ENCODE assay signal across 8 cellular contexts in genomic region chr14:91177073-91177796, GRCh38.
A peak's percentile ranks its signal among the peaks of the same experiment; 100 is the strongest.
DNase-seq lines count a peak whose midpoint lies in the region; ATAC-seq and TF ChIP-seq lines count a peak whose summit lies in the region.

No MANE protein-coding gene starts in this region.

- intact Hi-C loops in Caco-2 (cut with micrococcal nuclease; ENCODE audit: unreplicated experiment) = loop anchor here (1.0 kb wide), 1 partner anchor 109 kb away; no protein-coding TSS in a partner anchor
- intact Hi-C loops in activated CD4-positive, alpha-beta T cell treated with anti-CD3 and anti-CD28 coated beads for 36 hours (cut with DNase I, micrococcal nuclease) = loop anchor here (1.0 to 5.0 kb wide), 5 partner anchors 51 to 242 kb away; partner anchors contain the start of gene GPR68 (in 1 of the 2)

- H3K9me3 ChIP-seq in Caco-2 = no peaks in the 10 kb centered on the region
- H3K9me3 ChIP-seq in lung (ENCODE audit: control insufficient read depth in 2 of 2, insufficient read depth in 1 of 2, low read length in 1 of 2) = no peaks in the 10 kb centered on the region

- H3K9me3 Mint-ChIP-seq in Caco-2 (ENCODE audit: unreplicated experiment) (no peaks in the 10 kb centered on the region), HFFc6 (no peaks in the 10 kb centered on the region)
- H3K9me3 Mint-ChIP-seq in activated CD4-positive, alpha-beta T cell treated with anti-CD3 and anti-CD28 coated beads for 36 hours (ENCODE audit: low read depth) = no peaks in the 10 kb centered on the region

- H3K4me3 ChIP-seq in Caco-2 (ENCODE audit: low read depth, low read length) (no peak overlapping the region), choroid plexus epithelial cell (ENCODE audit: low read depth, low read length) (no peak overlapping the region), lung (no peak overlapping the region)

- BruUV-seq in Caco-2 (replicated peaks; lab: Mats Ljungman, UMichigan) = no TSS peak

- peak; percentile 68 to 71 for TF ChIP-seq CTCF in Caco-2 (IDR thresholded peaks at IDR 0.05; ENCODE audit: insufficient read depth in 1 of 2, low read depth in 1 of 2, low read length in 1 of 2, severe bottlenecking in 1 of 2, unreplicated experiment in 1 of 2)
- peak; percentile 95 for TF ChIP-seq CTCF in HFFc6 (IDR thresholded peaks at IDR 0.05)
- TF ChIP-seq CTCF in choroid plexus epithelial cell (conservative IDR thresholded peaks at IDR 0.05; ENCODE audit: low read depth, low read length) = peak; percentile 86
- TF ChIP-seq CTCF in lung (IDR thresholded peaks at IDR 0.05; ENCODE audit: control extremely low read depth, extremely low read depth) = peak; percentile 65

- H3K36me3 ChIP-seq in Caco-2 (ENCODE audit: control insufficient read depth, insufficient read depth, low read length) (peaks cover 2% of the 10 kb centered on the region; the same call in 1 of the 2 replicates), lung (ENCODE audit: control insufficient read depth in 2 of 2, insufficient read depth in 2 of 2, low read length in 2 of 2) (peaks cover 14 to 16% of the 10 kb centered on the region in 2 donors)

- H3K4me3 Mint-ChIP-seq in Caco-2 (ENCODE audit: unreplicated experiment) = no peak overlapping the region
- H3K4me3 Mint-ChIP-seq in HFFc6 = no peak overlapping the region
- no peak overlapping the region for H3K4me3 Mint-ChIP-seq in activated CD4-positive, alpha-beta T cell treated with anti-CD3 and anti-CD28 coated beads for 36 hours

- WGBS in lung, 2 donors = 63 to 65% methylated on average over 10 of the region's 10 CpGs

- H3K27me3 ChIP-seq in Caco-2 (replicated peaks; ENCODE audit: control insufficient read depth, insufficient read depth, low read length) (no peaks in the 10 kb centered on the region), lung (ENCODE audit: control insufficient read depth, insufficient read depth) (no peaks in the 10 kb centered on the region)

- H3K27me3 Mint-ChIP-seq in Caco-2 (ENCODE audit: insufficient read depth, unreplicated experiment) (no peaks in the 10 kb centered on the region), HFFc6 (ENCODE audit: insufficient read depth) (no peaks in the 10 kb centered on the region)
- no peaks in the 10 kb centered on the region for H3K27me3 Mint-ChIP-seq in activated CD4-positive, alpha-beta T cell treated with anti-CD3 and anti-CD28 coated beads for 36 hours

- H3K36me3 Mint-ChIP-seq in Caco-2 (ENCODE audit: insufficient read depth, unreplicated experiment) = peaks cover 24% of the 10 kb centered on the region
- H3K36me3 Mint-ChIP-seq in HFFc6 (ENCODE audit: low read depth) = no peaks in the 10 kb centered on the region
- H3K36me3 Mint-ChIP-seq in activated CD4-positive, alpha-beta T cell treated with anti-CD3 and anti-CD28 coated beads for 36 hours (ENCODE audit: low read depth) = peaks cover 30% of the 10 kb centered on the region

- H3K27ac ChIP-seq in lung (ENCODE audit: low read depth in 1 of 2, low read length in 1 of 2) = no peak overlapping the region

- H3K27ac Mint-ChIP-seq in Caco-2 (ENCODE audit: unreplicated experiment) (no peak overlapping the region), HFFc6 (peak overlapping the region; percentile 47; the same call in 1 of the 2 replicates)
- H3K27ac Mint-ChIP-seq in activated CD4-positive, alpha-beta T cell treated with anti-CD3 and anti-CD28 coated beads for 36 hours = peak overlapping the region; percentile 92

- H3K4me1 ChIP-seq in Caco-2 (no peaks in the 10 kb centered on the region), lung (ENCODE audit: control insufficient read depth in 2 of 2, insufficient read depth in 2 of 2, low read length in 2 of 2) (peaks cover 0 to 2% of the 10 kb centered on the region in 2 donors)

- CTCF ChIA-PET in Caco-2 (lab: Charles Lee) = interaction anchor here (0.6 to 1.5 kb wide), 9 partner anchors 39 to 776 kb away, joined by 3 to 11 read pairs (median 4); partner anchors contain the start of gene DGLUCY
- CTCF ChIA-PET in activated CD4-positive, alpha-beta T cell treated with anti-CD3 and anti-CD28 coated beads for 36 hours (lab: Charles Lee) = interaction anchor here (0.5 to 14.9 kb wide), 53 partner anchors 9 to 419 kb away, joined by 3 to 253 read pairs (median 4); partner anchors contain the start of gene GPR68

- DNase-seq in Caco-2 = peak; percentile 44 to 49
- peak; percentile 47 for DNase-seq in HFFc6
- peak; percentile 75 for DNase-seq in NCI-H446 treated with DMSO at 0.1 percent for 48 hours (lab: John Stamatoyannopoulos, UW)
- peak; percentile 79 for DNase-seq in activated CD4-positive, alpha-beta T cell treated with anti-CD3 and anti-CD28 coated beads for 36 hours
- peak; percentile 88 for DNase-seq in choroid plexus epithelial cell (ENCODE audit: low read depth)
- peak; percentile 48 for DNase-seq in lung (ENCODE audit: low spot score)
- DNase-seq in stimulated activated CD8-positive, alpha-beta memory T cell treated with anti-CD3 and anti-CD28 coated beads, Interleukin-15, amount 100 ng/mL, for 48 hours (ENCODE audit: low read depth in 2 of 2) = peak; percentile 12 to 25

- peak; percentile 81 for ATAC-seq in activated CD4-positive, alpha-beta T cell treated with anti-CD3 and anti-CD28 coated beads for 36 hours
- ATAC-seq in lung (ENCODE audit: insufficient read depth, low FRiP score) = peak; percentile 62
- no peak for ATAC-seq in HG03196 (IDR thresholded peaks at IDR 0.05; ENCODE audit: unreplicated experiment)

- peaks cover 5% of the 10 kb centered on the region for H3K4me1 Mint-ChIP-seq in Caco-2 (ENCODE audit: low read depth, unreplicated experiment)
- peaks cover 11% of the 10 kb centered on the region for H3K4me1 Mint-ChIP-seq in HFFc6 (ENCODE audit: low read depth)
- H3K4me1 Mint-ChIP-seq in activated CD4-positive, alpha-beta T cell treated with anti-CD3 and anti-CD28 coated beads for 36 hours = peaks cover 11% of the 10 kb centered on the region

- POLR2A ChIA-PET in Caco-2 (lab: Charles Lee) = no interaction called here
- POLR2A ChIA-PET in activated CD4-positive, alpha-beta T cell treated with anti-CD3 and anti-CD28 coated beads for 36 hours (lab: Charles Lee) = interaction anchor here (0.5 to 1.0 kb wide), 3 partner anchors 71 to 229 kb away, joined by 3 read pairs; no protein-coding TSS in a partner anchor

Comparison
In these comparisons a context has a peak if more than half of its experiments do, and no peak if none do; other contexts are left out.
1. DNase-seq: peak in every context shown above with its lines; median percentile 88 in choroid plexus epithelial cell; 79 in activated CD4-positive, alpha-beta T cell treated with anti-CD3 and anti-CD28 coated beads for 36 hours; 75 in NCI-H446 treated with DMSO at 0.1 percent for 48 hours; 48 in lung; 47 in HFFc6; 46 in Caco-2; 18 in stimulated activated CD8-positive, alpha-beta memory T cell treated with anti-CD3 and anti-CD28 coated beads, Interleukin-15, amount 100 ng/mL, for 48 hours.